In genomic region chr5:173152547-173152946, GRCh38 we compare ENCODE assay signal across 33 cellular contexts.
"Had no signal": no experiment of that assay in that cellular context is flagged by ENCODE, and none has a peak within 500 bp of the region (broad histone marks: within the 10 kb centered on the region; RNA-seq: fewer than 3 reads in every experiment).

No MANE protein-coding gene starts in this region.

- ATAC-seq: naive thymus-derived CD8-positive, alpha-beta T cell; natural killer cell treated with Interleukin-12 subunit alpha and Interleukin-12 subunit beta and Interleukin-15 and Interleukin-18, amount 100 ng/mL, for 72 hours; psoas muscle; right cardiac atrium; sciatic nerve; stimulated activated memory B cell treated with anti-CD40 and anti-IgM and Interleukin-4, amounts not matched to agents 10 μg/mL and 1 μg/mL and 100 μg/mL, for 72 hours; stimulated activated naive CD8-positive, alpha-beta T cell treated with anti-CD3 and anti-CD28 coated beads, Interleukin-15, amount 100 ng/mL, for 72 hours; stimulated activated naive CD8-positive, alpha-beta T cell treated with anti-CD3 and anti-CD28 coated beads, Interleukin-15, Interleukin-2, amounts not matched to agents 100 U/mL and 50 U/mL, for 24 hours; upper lobe of right lung had no signal

- H3K27me3 ChIP-seq: neutrophil, ovary, spleen, suprapubic skin, testis, tibial artery, transverse colon, upper lobe of right lung, uterus had no signal

- H3K79me2 ChIP-seq: parathyroid adenoma had no signal

- DNase-seq: naive thymus-derived CD8-positive, alpha-beta T cell; nephron progenitor cell; nucleus accumbens; ovary; posterior cingulate gyrus; psoas muscle; right cardiac atrium; spleen; stimulated activated CD4-positive, alpha-beta T cell treated with anti-CD3 and anti-CD28 coated beads, Interleukin-12 subunit alpha, Interleukin-12 subunit beta, amount 100 ng/mL, for 4 hours; stimulated activated CD4-positive, alpha-beta T cell treated with anti-CD3 and anti-CD28 coated beads, Interleukin-1b, Interleukin-23, amount 100 ng/mL, for 48 hours; stimulated activated CD4-positive, alpha-beta T cell treated with anti-CD3 and anti-CD28 coated beads, Interleukin-4, amount 100 ng/mL, for 1 hour; stimulated activated CD4-positive, alpha-beta T cell treated with anti-CD3 and anti-CD28 coated beads, Interleukin-4, amount 100 ng/mL, for 4 hours; stimulated activated CD8-positive, alpha-beta memory T cell treated with anti-CD3 and anti-CD28 coated beads, Interleukin-4, amount 100 ng/mL, for 48 hours; stimulated activated naive CD4-positive, alpha-beta T cell; stimulated activated naive CD8-positive, alpha-beta T cell treated with anti-CD3 and anti-CD28 coated beads, Interleukin-15, amount 100 ng/mL, for 72 hours; stimulated activated naive CD8-positive, alpha-beta T cell treated with anti-CD3 and anti-CD28 coated beads, Interleukin-15, Interleukin-2, amounts not matched to agents 100 U/mL and 50 U/mL, for 24 hours; substantia nigra; testis; tibial artery; transverse colon; upper lobe of right lung; uterus had no signal

- H3K9me3 ChIP-seq: neutrophil, ovary, psoas muscle, spleen, suprapubic skin, testis, tibial artery, transverse colon, upper lobe of right lung, uterus had no signal

- H3K9me3 Mint-ChIP-seq: naive thymus-derived CD8-positive, alpha-beta T cell; natural killer cell treated with Interleukin-12 subunit alpha and Interleukin-12 subunit beta and Interleukin-15 and Interleukin-18, amount 100 ng/mL, for 72 hours; nephron progenitor cell; neural crest cell; stimulated activated memory B cell treated with anti-CD40 and anti-IgM and Interleukin-4, amounts not matched to agents 10 μg/mL and 1 μg/mL and 100 μg/mL, for 72 hours; type B pancreatic cell had no signal

- H3K4me3 ChIP-seq: ovary, psoas muscle, skin epidermis, smooth muscle cell, spleen, suprapubic skin, testis, tibial artery, transverse colon, upper lobe of right lung, uterus had no signal

- H3K27me3 Mint-ChIP-seq: naive thymus-derived CD8-positive, alpha-beta T cell; natural killer cell treated with Interleukin-12 subunit alpha and Interleukin-12 subunit beta and Interleukin-15 and Interleukin-18, amount 100 ng/mL, for 72 hours; progenitor cell of endocrine pancreas; stimulated activated memory B cell treated with anti-CD40 and anti-IgM and Interleukin-4, amounts not matched to agents 10 μg/mL and 1 μg/mL and 100 μg/mL, for 72 hours; stimulated activated naive CD8-positive, alpha-beta T cell treated with anti-CD3 and anti-CD28 coated beads, Interleukin-15, amount 100 ng/mL, for 72 hours; type B pancreatic cell had no signal

- H2AFZ ChIP-seq: parathyroid adenoma had no signal

- H3K9ac ChIP-seq: parathyroid adenoma had no signal

- H3K4me3 Mint-ChIP-seq: naive thymus-derived CD8-positive, alpha-beta T cell; natural killer cell treated with Interleukin-12 subunit alpha and Interleukin-12 subunit beta and Interleukin-15 and Interleukin-18, amount 100 ng/mL, for 72 hours; nephron progenitor cell; neural crest cell; stimulated activated memory B cell treated with anti-CD40 and anti-IgM and Interleukin-4, amounts not matched to agents 10 μg/mL and 1 μg/mL and 100 μg/mL, for 72 hours; stimulated activated naive CD8-positive, alpha-beta T cell treated with anti-CD3 and anti-CD28 coated beads, Interleukin-15, amount 100 ng/mL, for 72 hours; type B pancreatic cell had no signal

- H3K36me3 ChIP-seq: ovary, uterus had no signal

- H3K4me2 ChIP-seq: smooth muscle cell had no signal

- H3K27ac ChIP-seq: neutrophil, ovary, parathyroid adenoma, psoas muscle, skin epidermis, spleen, suprapubic skin, testis, tibial artery, transverse colon, upper lobe of right lung, uterus had no signal

- H3K27ac Mint-ChIP-seq: natural killer cell treated with Interleukin-12 subunit alpha and Interleukin-12 subunit beta and Interleukin-15 and Interleukin-18, amount 100 ng/mL, for 72 hours; progenitor cell of endocrine pancreas; stimulated activated memory B cell treated with anti-CD40 and anti-IgM and Interleukin-4, amounts not matched to agents 10 μg/mL and 1 μg/mL and 100 μg/mL, for 72 hours; type B pancreatic cell had no signal

- H3K4me1 Mint-ChIP-seq: neural crest cell; stimulated activated memory B cell treated with anti-CD40 and anti-IgM and Interleukin-4, amounts not matched to agents 10 μg/mL and 1 μg/mL and 100 μg/mL, for 72 hours; stimulated activated naive CD8-positive, alpha-beta T cell treated with anti-CD3 and anti-CD28 coated beads, Interleukin-15, amount 100 ng/mL, for 72 hours had no signal

- H3K4me1 ChIP-seq: parathyroid adenoma, psoas muscle, spleen, suprapubic skin, testis, tibial artery, transverse colon, upper lobe of right lung, uterus had no signal
